ENCODE assay signal across 9 cellular contexts in genomic region chr4:825063-825968, GRCh38. TPM values are rescaled to one million over a fixed set of nuclear protein-coding genes. Genes with fewer than 3 reads are reported as not detected.
DNase-seq lines count a peak whose midpoint lies in the region; ATAC-seq, FAIRE-seq and TF ChIP-seq lines count a peak whose summit lies in the region.
"Had no signal": no experiment of that assay in that cellular context is flagged by ENCODE, and none has a peak within 500 bp of the region (broad histone marks: within the 10 kb centered on the region; RNA-seq: fewer than 3 reads in every experiment).

No MANE protein-coding gene starts in this region.

- no peaks in the 10 kb centered on the region for H3K9me3 Mint-ChIP-seq in MCF 10A (ENCODE audit: unreplicated experiment)

- H3K36me3 Mint-ChIP-seq in MCF 10A (ENCODE audit: insufficient read depth, unreplicated experiment) = no peaks in the 10 kb centered on the region

- intact Hi-C loops in MCF 10A (cut with micrococcal nuclease) = no loop called here

- BruUV-seq in MCF 10A (replicated peaks; lab: Mats Ljungman, UMichigan) = no TSS peak

- no peak for DNase-seq in BJ (ENCODE audit: low read depth)
- DNase-seq in HTR-8/SVneo (ENCODE audit: insufficient read length, low spot score) = peak; percentile 67
- no peak for DNase-seq in MCF 10A (ENCODE audit: unreplicated experiment)
- DNase-seq in left kidney (ENCODE audit: low read depth, low spot score) = peak; percentile 77
- DNase-seq in D721Med (ENCODE audit: insufficient read length, low spot score) = no peak
- DNase-seq in superior temporal gyrus (ENCODE audit: extremely low spot score) = no peak

- no peak for FAIRE-seq in HTR-8/SVneo (lab: Jason Lieb, UNC)
- no peak for FAIRE-seq in D721Med (lab: Jason Lieb, UNC)
- FAIRE-seq: colon had no signal

- peak overlapping the region; percentile 28 for H3K4me3 Mint-ChIP-seq in MCF 10A (ENCODE audit: unreplicated experiment)

- ATAC-seq in HG03045 (IDR thresholded peaks at IDR 0.05; ENCODE audit: unreplicated experiment) (no peak), HG03280 (IDR thresholded peaks at IDR 0.05; ENCODE audit: unreplicated experiment) (no peak)

- peaks cover 48% of the 10 kb centered on the region for H3K27me3 ChIP-seq in BJ (ENCODE audit: control insufficient read depth, insufficient read depth, low read length)

- POLR2A ChIA-PET in BJ (lab: Charles Lee) = no interaction called here
- POLR2A ChIA-PET in MCF 10A (lab: Yijun Ruan, JAX) = no interaction called here

- H3K36me3 ChIP-seq in BJ (ENCODE audit: control insufficient read depth, insufficient read depth, low read length) = no peaks in the 10 kb centered on the region

- peak overlapping the region; percentile 30 for H3K4me3 ChIP-seq in BJ (ENCODE audit: low read depth, low read length)

- CTCF ChIA-PET in BJ (lab: Yijun Ruan, JAX) = no interaction called here
- CTCF ChIA-PET in MCF 10A (lab: Yijun Ruan, JAX) = no interaction called here

- peaks cover 7% of the 10 kb centered on the region for H3K4me1 Mint-ChIP-seq in MCF 10A (ENCODE audit: insufficient read depth, unreplicated experiment)

- H3K27ac Mint-ChIP-seq in MCF 10A (ENCODE audit: low read depth, unreplicated experiment) = no peak overlapping the region

- H3K27me3 Mint-ChIP-seq in MCF 10A (ENCODE audit: insufficient read depth, unreplicated experiment) = peaks cover 32% of the 10 kb centered on the region

- TF ChIP-seq CTCF in BJ (IDR thresholded peaks at IDR 0.05; ENCODE audit: insufficient read depth, low read depth, low read length) (no peak), MCF 10A (IDR thresholded peaks at IDR 0.05; ENCODE audit: unreplicated experiment) (no peak), D721Med (IDR thresholded peaks at IDR 0.05; ENCODE audit: insufficient read depth, missing control alignments) (no peak)

RNA-seq across cellular contexts. Expression of gene CPLX1, which starts 0.6 kb away (rescaled TPM):
- polyA plus RNA-seq in BJ (2011; rRNA removed) = 0.15 TPM in 1 of 2 replicates, not detected in the other
- polyA minus RNA-seq in BJ (2011; rRNA and poly(A)+ RNA removed) = not detected in 2 replicates
- total RNA-seq in MCF 10A (2022) = 2.7 and 3.5 TPM in 2 replicates

Comparison
In these comparisons a context has a peak if more than half of its experiments do, and no peak if none do; other contexts are left out.
1. DNase-seq: peak in HTR-8/SVneo (single experiment) and left kidney (single experiment); none in BJ (single experiment), MCF 10A (single experiment), D721Med (single experiment) and superior temporal gyrus (single experiment).